8 cellular contexts compared by ENCODE assay signal in the genomic region with DNA sequence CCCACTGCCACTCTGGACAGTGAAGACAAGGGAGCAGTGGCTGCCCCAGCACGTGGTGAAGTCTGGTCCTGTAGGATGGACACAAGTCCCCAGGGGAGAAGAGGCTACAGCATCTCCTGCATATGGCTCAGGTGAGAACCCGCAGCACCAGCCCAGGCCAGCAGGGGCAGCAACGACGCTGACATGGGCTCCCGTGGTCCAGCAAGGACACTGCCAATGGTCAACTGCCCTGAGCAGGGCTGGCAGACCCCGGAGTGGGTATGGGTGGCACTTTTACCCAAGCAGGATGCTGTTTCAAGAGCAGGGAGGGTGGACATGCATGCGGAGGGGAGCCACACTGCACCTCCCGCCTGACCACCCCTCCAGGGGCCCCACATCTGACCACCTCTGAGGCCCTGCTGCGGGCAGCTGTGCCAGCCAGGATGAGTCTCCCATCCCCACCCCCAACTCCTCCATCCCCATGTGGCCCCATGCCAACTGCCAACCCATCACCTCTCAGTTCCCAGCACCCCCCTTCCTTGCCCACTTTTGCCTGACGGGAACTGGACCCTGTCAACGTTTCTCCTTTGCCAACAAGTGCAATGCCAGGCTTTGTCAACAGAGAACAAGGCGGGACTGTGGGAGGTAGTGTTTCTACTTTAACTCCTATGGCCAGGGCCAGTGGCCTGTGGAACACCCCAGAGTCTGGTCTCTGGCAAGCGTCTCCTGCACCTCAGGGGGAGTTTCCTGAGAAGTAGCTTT. TPM values are rescaled to one million over a fixed set of nuclear protein-coding genes. Genes with fewer than 3 reads are reported as not detected.
A peak's percentile ranks its signal among the peaks of the same experiment; 100 is the strongest.
DNase-seq lines count a peak whose midpoint lies in the region; ATAC-seq, FAIRE-seq and TF ChIP-seq lines count a peak whose summit lies in the region.

No MANE protein-coding gene starts in this region.

- intact Hi-C loops in body of pancreas (cut with DNase I) = loop anchor here (5.0 kb wide), 1 partner anchor 185 kb away; no protein-coding TSS in a partner anchor
- intact Hi-C loops in left colon (cut with DNase I, micrococcal nuclease) = loop anchor here (5.0 kb wide), 1 partner anchor 185 kb away; no protein-coding TSS in a partner anchor

- no peaks in the 10 kb centered on the region for H3K27me3 ChIP-seq in body of pancreas

- 38% methylated on average over 6 to 13 of the region's 13 CpGs for WGBS in body of pancreas, 2 donors

- FAIRE-seq in GM12892 (lab: Jason Lieb, UNC) = no peak

- no peak overlapping the region for H3K4me3 ChIP-seq in body of pancreas

- H3K9me3 ChIP-seq in body of pancreas = no peaks in the 10 kb centered on the region

- ATAC-seq in body of pancreas (no peak), left colon (peak; percentile 63)

- TF ChIP-seq POLR2A in body of pancreas (IDR thresholded peaks at IDR 0.05) (no peak), GM12892 (IDR thresholded peaks at IDR 0.05; ENCODE audit: low read depth, low read length) (no peak)

- TF ChIP-seq CTCF in body of pancreas (IDR thresholded peaks at IDR 0.05) = peak in 6 of 7 experiments; percentile 19 to 48 (median 38)

- H3K4me1 ChIP-seq in body of pancreas = peaks cover 7% of the 10 kb centered on the region

- peak; percentile 62 for DNase-seq in ELR (ENCODE audit: low read depth)
- peak; percentile 15 for DNase-seq in LoVo (ENCODE audit: low spot score)
- DNase-seq in body of pancreas = peak; percentile 42 to 60 (median 46)
- DNase-seq in left colon = peak; percentile 29 to 48
- DNase-seq in H4 (ENCODE audit: low spot score) = no peak
- no peak for DNase-seq in GOT3 (lab: John Stamatoyannopoulos, UW)
- no peak for DNase-seq in effector CD4-positive, alpha-beta T cell
- DNase-seq in GM12892 (ENCODE audit: insufficient read length) = no peak

- H3K27ac ChIP-seq in body of pancreas = no peak overlapping the region

- no peaks in the 10 kb centered on the region for H3K36me3 ChIP-seq in body of pancreas (replicated peaks in 1 of 2; ENCODE audit: insufficient read depth in 1 of 2, low read depth in 2 of 2)

RNA-seq across cellular contexts. Expression of gene MORN1, which starts 8.6 kb away (rescaled TPM):
- total RNA-seq in body of pancreas = 10 to 100 TPM in 1 of 2 donors, 1 to 10 TPM in 1; 7.0 to 17.8 TPM
- total RNA-seq in left colon = 10 to 100 TPM; 11.0 to 15.2 TPM
- 5.4 and 6.3 TPM in 2 replicates for total RNA-seq in H4 (2014; rRNA removed; shearing (Covaris generic))
- 3.8 TPM for polyA plus RNA-seq in GM12892 (2012; ENCODE audit: missing spikeins)

RNA-seq across cellular contexts. Expression of gene RER1, which starts 8.8 kb away (rescaled TPM):
- total RNA-seq in body of pancreas (10 to 100 TPM; 50.3 to 57.7 TPM), left colon (100 to 1,000 TPM; 191 to 221 TPM)
- 173 and 208 TPM in 2 replicates for total RNA-seq in H4 (2014; rRNA removed; shearing (Covaris generic))
- polyA plus RNA-seq in GM12892 (2012; ENCODE audit: missing spikeins) = 91.1 TPM

RNA-seq across cellular contexts. Expression of gene PEX10, which starts 29.6 kb away (rescaled TPM):
- 10 to 100 TPM; 18.1 to 26.5 TPM for total RNA-seq in body of pancreas
- 10 to 100 TPM; 17.8 to 19.9 TPM for total RNA-seq in left colon
- total RNA-seq in H4 (2014; rRNA removed; shearing (Covaris generic)) = 26.1 and 44.5 TPM in 2 replicates
- 6.1 TPM for polyA plus RNA-seq in GM12892 (2012; ENCODE audit: missing spikeins)

Comparison
In these comparisons a context has a peak if more than half of its experiments do, and no peak if none do; other contexts are left out.
1. DNase-seq: peak in ELR (single experiment), LoVo (single experiment), body of pancreas (4 of 4) and left colon (2 of 2); none in H4 (single experiment), GOT3 (single experiment), effector CD4-positive, alpha-beta T cell (single experiment) and GM12892 (single experiment).